1 cellular context compared by ENCODE assay signal in the genomic region with DNA sequence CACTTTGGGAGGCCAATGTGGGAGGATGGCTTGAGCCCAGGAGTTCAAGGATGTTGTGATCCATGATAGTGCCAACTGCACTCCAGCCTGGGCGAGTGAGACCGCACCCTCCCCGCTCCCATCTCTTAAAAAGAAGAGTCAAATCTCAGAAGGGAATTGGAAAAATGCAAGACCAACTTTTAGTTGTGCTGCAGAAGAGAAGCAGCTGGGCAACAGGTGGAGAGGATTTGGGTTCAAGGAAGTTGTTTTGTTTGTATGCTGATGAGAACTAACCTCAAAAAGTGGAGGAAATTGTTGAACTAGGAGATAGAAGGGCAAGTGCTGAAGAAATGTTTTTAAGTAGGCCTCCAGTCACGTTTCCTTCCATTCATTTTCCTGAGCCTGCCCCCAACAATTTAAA.
TF ChIP-seq lines count a peak whose summit lies in the region.

No MANE protein-coding gene starts in this region.

TF ChIP-seq in WTC11, 78 proteins besides CTCF, POLR2A, EP300 and RAD21 (continued from another document):
- TF ChIP-seq, protein P1, sequence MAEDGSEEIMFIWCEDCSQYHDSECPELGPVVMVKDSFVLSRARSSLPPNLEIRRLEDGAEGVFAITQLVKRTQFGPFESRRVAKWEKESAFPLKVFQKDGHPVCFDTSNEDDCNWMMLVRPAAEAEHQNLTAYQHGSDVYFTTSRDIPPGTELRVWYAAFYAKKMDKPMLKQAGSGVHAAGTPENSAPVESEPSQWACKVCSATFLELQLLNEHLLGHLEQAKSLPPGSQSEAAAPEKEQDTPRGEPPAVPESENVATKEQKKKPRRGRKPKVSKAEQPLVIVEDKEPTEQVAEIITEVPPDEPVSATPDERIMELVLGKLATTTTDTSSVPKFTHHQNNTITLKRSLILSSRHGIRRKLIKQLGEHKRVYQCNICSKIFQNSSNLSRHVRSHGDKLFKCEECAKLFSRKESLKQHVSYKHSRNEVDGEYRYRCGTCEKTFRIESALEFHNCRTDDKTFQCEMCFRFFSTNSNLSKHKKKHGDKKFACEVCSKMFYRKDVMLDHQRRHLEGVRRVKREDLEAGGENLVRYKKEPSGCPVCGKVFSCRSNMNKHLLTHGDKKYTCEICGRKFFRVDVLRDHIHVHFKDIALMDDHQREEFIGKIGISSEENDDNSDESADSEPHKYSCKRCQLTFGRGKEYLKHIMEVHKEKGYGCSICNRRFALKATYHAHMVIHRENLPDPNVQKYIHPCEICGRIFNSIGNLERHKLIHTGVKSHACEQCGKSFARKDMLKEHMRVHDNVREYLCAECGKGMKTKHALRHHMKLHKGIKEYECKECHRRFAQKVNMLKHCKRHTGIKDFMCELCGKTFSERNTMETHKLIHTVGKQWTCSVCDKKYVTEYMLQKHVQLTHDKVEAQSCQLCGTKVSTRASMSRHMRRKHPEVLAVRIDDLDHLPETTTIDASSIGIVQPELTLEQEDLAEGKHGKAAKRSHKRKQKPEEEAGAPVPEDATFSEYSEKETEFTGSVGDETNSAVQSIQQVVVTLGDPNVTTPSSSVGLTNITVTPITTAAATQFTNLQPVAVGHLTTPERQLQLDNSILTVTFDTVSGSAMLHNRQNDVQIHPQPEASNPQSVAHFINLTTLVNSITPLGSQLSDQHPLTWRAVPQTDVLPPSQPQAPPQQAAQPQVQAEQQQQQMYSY (CRISPR knock-in tag; IDR thresholded peaks at IDR 0.05): no peak
- TF ChIP-seq FOXJ3 (CRISPR knock-in tag; IDR thresholded peaks at IDR 0.05; ENCODE audit: borderline replicate concordance) (no peak), SMAD3 (CRISPR knock-in tag; IDR thresholded peaks at IDR 0.05; ENCODE audit: borderline replicate concordance) (no peak), NR3C1 (CRISPR knock-in tag; conservative IDR thresholded peaks at IDR 0.05; ENCODE audit: low read depth) (no peak), IRF2 (CRISPR knock-in tag; IDR thresholded peaks at IDR 0.05; ENCODE audit: borderline replicate concordance, low read depth) (no peak), HMGA2 (CRISPR knock-in tag; IDR thresholded peaks at IDR 0.05) (no peak), NFE2L1 (CRISPR knock-in tag; IDR thresholded peaks at IDR 0.05) (no peak)
- TF ChIP-seq, protein P2, sequence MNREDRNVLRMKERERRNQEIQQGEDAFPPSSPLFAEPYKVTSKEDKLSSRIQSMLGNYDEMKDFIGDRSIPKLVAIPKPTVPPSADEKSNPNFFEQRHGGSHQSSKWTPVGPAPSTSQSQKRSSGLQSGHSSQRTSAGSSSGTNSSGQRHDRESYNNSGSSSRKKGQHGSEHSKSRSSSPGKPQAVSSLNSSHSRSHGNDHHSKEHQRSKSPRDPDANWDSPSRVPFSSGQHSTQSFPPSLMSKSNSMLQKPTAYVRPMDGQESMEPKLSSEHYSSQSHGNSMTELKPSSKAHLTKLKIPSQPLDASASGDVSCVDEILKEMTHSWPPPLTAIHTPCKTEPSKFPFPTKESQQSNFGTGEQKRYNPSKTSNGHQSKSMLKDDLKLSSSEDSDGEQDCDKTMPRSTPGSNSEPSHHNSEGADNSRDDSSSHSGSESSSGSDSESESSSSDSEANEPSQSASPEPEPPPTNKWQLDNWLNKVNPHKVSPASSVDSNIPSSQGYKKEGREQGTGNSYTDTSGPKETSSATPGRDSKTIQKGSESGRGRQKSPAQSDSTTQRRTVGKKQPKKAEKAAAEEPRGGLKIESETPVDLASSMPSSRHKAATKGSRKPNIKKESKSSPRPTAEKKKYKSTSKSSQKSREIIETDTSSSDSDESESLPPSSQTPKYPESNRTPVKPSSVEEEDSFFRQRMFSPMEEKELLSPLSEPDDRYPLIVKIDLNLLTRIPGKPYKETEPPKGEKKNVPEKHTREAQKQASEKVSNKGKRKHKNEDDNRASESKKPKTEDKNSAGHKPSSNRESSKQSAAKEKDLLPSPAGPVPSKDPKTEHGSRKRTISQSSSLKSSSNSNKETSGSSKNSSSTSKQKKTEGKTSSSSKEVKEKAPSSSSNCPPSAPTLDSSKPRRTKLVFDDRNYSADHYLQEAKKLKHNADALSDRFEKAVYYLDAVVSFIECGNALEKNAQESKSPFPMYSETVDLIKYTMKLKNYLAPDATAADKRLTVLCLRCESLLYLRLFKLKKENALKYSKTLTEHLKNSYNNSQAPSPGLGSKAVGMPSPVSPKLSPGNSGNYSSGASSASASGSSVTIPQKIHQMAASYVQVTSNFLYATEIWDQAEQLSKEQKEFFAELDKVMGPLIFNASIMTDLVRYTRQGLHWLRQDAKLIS (CRISPR knock-in tag; IDR thresholded peaks at IDR 0.05; ENCODE audit: borderline replicate concordance): no peak
TF ChIP-seq in WTC11: peak in this region for 0.
